In the genomic region with DNA sequence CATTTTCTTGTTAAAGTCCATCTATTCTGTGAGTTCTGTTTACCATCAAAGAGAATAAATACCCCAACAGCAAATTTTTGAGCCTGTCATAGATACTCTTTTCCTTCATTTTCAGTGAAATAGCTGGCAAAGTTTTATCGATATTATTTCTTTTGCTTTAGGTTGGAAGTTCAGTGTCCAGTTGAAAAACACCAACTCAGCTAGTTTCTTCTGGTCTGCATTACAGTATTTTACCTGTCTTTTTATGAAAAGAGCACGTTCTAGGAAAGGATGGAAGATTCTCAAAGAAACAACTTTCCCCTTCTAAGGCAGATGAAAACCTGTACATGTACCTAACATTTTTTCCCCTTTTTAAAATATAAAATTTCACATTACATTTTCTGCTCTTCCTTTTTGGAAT, we compare ENCODE assay signal across 8 cellular contexts.
"Had no signal": no experiment of that assay in that cellular context is flagged by ENCODE, and none has a peak within 500 bp of the region (broad histone marks: within the 10 kb centered on the region; RNA-seq: fewer than 3 reads in every experiment).

No MANE protein-coding gene starts in this region.

- H3K4me3 ChIP-seq: GM12878 had no signal

- DNase-seq: GDM1, GF-D8 had no signal

- FAIRE-seq: G401.6, GM12878, GM12891, GM12892, GM18507, GM19239 had no signal

- ATAC-seq: GM12878 had no signal
